ENCODE assay signal across 8 cellular contexts in the genomic region with DNA sequence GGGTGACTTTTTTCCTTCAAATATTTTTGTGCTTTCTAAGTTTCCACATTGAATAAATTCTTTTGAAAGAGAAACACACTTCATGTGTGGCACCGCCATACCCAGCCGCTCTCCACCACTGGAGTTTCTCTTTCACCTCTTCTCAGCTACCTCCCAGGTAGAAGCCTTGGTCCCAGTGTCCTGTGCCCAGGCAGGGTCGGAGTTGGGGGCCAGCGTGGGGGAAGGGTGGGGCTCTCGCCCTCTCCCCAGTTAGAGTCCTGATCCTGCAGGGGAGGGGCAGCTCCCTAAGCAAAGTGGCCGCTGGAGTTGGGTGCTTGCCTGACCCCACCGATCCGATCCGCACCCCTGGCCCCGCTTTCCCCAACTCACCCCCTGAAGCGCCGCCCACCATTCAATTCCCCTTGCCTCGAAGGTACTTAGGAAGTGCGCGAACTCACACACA. TPM values are rescaled to one million over a fixed set of nuclear protein-coding genes. Genes with fewer than 3 reads are reported as not detected.
DNase-seq lines count a peak whose midpoint lies in the region; ATAC-seq and TF ChIP-seq lines count a peak whose summit lies in the region.

No MANE protein-coding gene starts in this region.

- H3K4me1 Mint-ChIP-seq in CD8-positive, alpha-beta T cell (ENCODE audit: low read depth), result peaks cover 13% of the 10 kb centered on the region
- no peaks in the 10 kb centered on the region for H3K4me1 Mint-ChIP-seq in endothelial cell (ENCODE audit: unreplicated experiment)

- no peaks in the 10 kb centered on the region for H3K9me2 ChIP-seq in OCI-LY7 (ENCODE audit: insufficient read depth, low read length)

- ATAC-seq in CD8-positive, alpha-beta T cell, result peak; percentile 14
- no peak for ATAC-seq in GM21786 (IDR thresholded peaks at IDR 0.05; ENCODE audit: unreplicated experiment)

- H3K27ac ChIP-seq in CD8-positive, alpha-beta T cell (ENCODE audit: low read depth, low read length), result no peak overlapping the region
- H3K27ac ChIP-seq in OCI-LY7 (ENCODE audit: low read depth, low read length, poor library complexity, severe bottlenecking) (no peak overlapping the region), neutrophil (no peak overlapping the region)

- H3K36me3 Mint-ChIP-seq in CD8-positive, alpha-beta T cell, result no peaks in the 10 kb centered on the region
- H3K36me3 Mint-ChIP-seq in endothelial cell (ENCODE audit: low read depth, unreplicated experiment), result no peaks in the 10 kb centered on the region

- peaks cover 25% of the 10 kb centered on the region for H3K27me3 Mint-ChIP-seq in CD8-positive, alpha-beta T cell (ENCODE audit: low read depth)
- H3K27me3 Mint-ChIP-seq in endothelial cell (ENCODE audit: unreplicated experiment), result peaks cover 5% of the 10 kb centered on the region

- peak overlapping the region; percentile 98; the same call in 1 of the 2 replicates for H2AFZ ChIP-seq in OCI-LY7 (ENCODE audit: low read length)

- no peak overlapping the region for H3K27ac Mint-ChIP-seq in CD8-positive, alpha-beta T cell
- H3K27ac Mint-ChIP-seq in endothelial cell (ENCODE audit: unreplicated experiment), result no peak overlapping the region

- H3K9me3 ChIP-seq in CD8-positive, alpha-beta T cell (ENCODE audit: low read length), result no peaks in the 10 kb centered on the region
- H3K9me3 ChIP-seq in OCI-LY7 (ENCODE audit: low read length) (no peaks in the 10 kb centered on the region), neutrophil (no peaks in the 10 kb centered on the region)

- intact Hi-C loops in CD8-positive, alpha-beta T cell (cut with DNase I, micrococcal nuclease), result no loop called here
- intact Hi-C loops in OCI-LY7 (cut with micrococcal nuclease; ENCODE audit: unreplicated experiment), result loop anchor here (2.0 kb wide), 1 partner anchor 54 kb away; no protein-coding TSS in a partner anchor

- POLR2A ChIA-PET in CD8-positive, alpha-beta T cell (lab: Charles Lee), result interaction anchor here (1.4 kb wide), 1 partner anchor 11 kb away, joined by 3 read pairs; no protein-coding TSS in a partner anchor
- POLR2A ChIA-PET in OCI-LY7 (lab: Charles Lee), result interaction anchor here (0.6 to 2.5 kb wide), 4 partner anchors 10 to 644 kb away, joined by 3 to 11 read pairs (median 4); no protein-coding TSS in a partner anchor

- CTCF ChIA-PET in CD8-positive, alpha-beta T cell (lab: Charles Lee), result no interaction called here
- CTCF ChIA-PET in OCI-LY7 (lab: Charles Lee; ENCODE audit: unreplicated experiment), result no interaction called here

- BruUV-seq in OCI-LY7 (replicated peaks; lab: Mats Ljungman, UMichigan), result no TSS peak

- DNase-seq in CD8-positive, alpha-beta T cell, result no peak
- DNase-seq in OCI-LY7 (ENCODE audit: low spot score) (no peak), endothelial cell (ENCODE audit: low spot score) (no peak), NCI-H1092 treated with DMSO at 0.1 percent for 48 hours (lab: John Stamatoyannopoulos, UW) (no peak), EL (no peak), NCI-H82 treated with DMSO at 0.1 percent for 48 hours (lab: John Stamatoyannopoulos, UW; ENCODE audit: unreplicated experiment) (no peak)

- peak overlapping the region; percentile 80 for H3K4me3 Mint-ChIP-seq in CD8-positive, alpha-beta T cell
- H3K4me3 Mint-ChIP-seq in endothelial cell (ENCODE audit: unreplicated experiment), result peak overlapping the region; percentile 44

- H3K27me3 ChIP-seq in CD8-positive, alpha-beta T cell (ENCODE audit: insufficient read depth, low read length), result no peaks in the 10 kb centered on the region
- H3K27me3 ChIP-seq in neutrophil, result peaks cover 78% of the 10 kb centered on the region

- H3K4me2 ChIP-seq in OCI-LY7 (ENCODE audit: low read length), result peak overlapping the region; percentile 94

- H3K36me3 ChIP-seq in CD8-positive, alpha-beta T cell (ENCODE audit: insufficient read depth, low read length), result no peaks in the 10 kb centered on the region
- H3K36me3 ChIP-seq in OCI-LY7 (ENCODE audit: insufficient read depth, low read length), result no peaks in the 10 kb centered on the region
- H3K36me3 ChIP-seq in neutrophil, result no peaks in the 10 kb centered on the region

- TF ChIP-seq CTCF in CD8-positive, alpha-beta T cell (IDR thresholded peaks at IDR 0.05), result no peak
- TF ChIP-seq CTCF in OCI-LY7 (conservative IDR thresholded peaks at IDR 0.05; ENCODE audit: low read length) (no peak), endothelial cell (IDR thresholded peaks at IDR 0.05; ENCODE audit: unreplicated experiment) (no peak), neutrophil (IDR thresholded peaks at IDR 0.05) (no peak)

- H3K4me3 ChIP-seq in CD8-positive, alpha-beta T cell (ENCODE audit: low read depth, low read length), result peak overlapping the region; percentile 69
- peak overlapping the region; percentile 82 for H3K4me3 ChIP-seq in OCI-LY7 (ENCODE audit: low read depth, low read length, poor library complexity, severe bottlenecking)
- peak overlapping the region; percentile 41 to 66 for H3K4me3 ChIP-seq in neutrophil (ENCODE audit: low read depth in 1 of 2, low read length in 1 of 2)

- H3K79me2 ChIP-seq in OCI-LY7 (ENCODE audit: insufficient read depth, low read depth, low read length), result no peaks in the 10 kb centered on the region

- peaks cover 11% of the 10 kb centered on the region for H3K4me1 ChIP-seq in CD8-positive, alpha-beta T cell (ENCODE audit: insufficient read depth, low read length)
- H3K4me1 ChIP-seq in OCI-LY7 (ENCODE audit: insufficient read depth, low read length, poor library complexity, severe bottlenecking) (peaks cover 38% of the 10 kb centered on the region), neutrophil (ENCODE audit: control insufficient read depth in 1 of 2, insufficient read depth in 1 of 2, low read depth in 1 of 2, low read length in 1 of 2) (peaks cover 8 to 17% of the 10 kb centered on the region in 2 experiments)

- no peaks in the 10 kb centered on the region for H3K9me3 Mint-ChIP-seq in CD8-positive, alpha-beta T cell
- H3K9me3 Mint-ChIP-seq in endothelial cell (ENCODE audit: unreplicated experiment), result no peaks in the 10 kb centered on the region

- no peaks in the 10 kb centered on the region for H4K20me1 ChIP-seq in OCI-LY7 (ENCODE audit: insufficient read depth, low read length)

RNA-seq across cellular contexts. Expression of gene CLMN, which starts 0.8 kb away (rescaled TPM):
- total RNA-seq in CD8-positive, alpha-beta T cell, result under 1 TPM; 0.50 to 0.95 TPM
- 5.8 and 6.8 TPM in 2 replicates for total RNA-seq in OCI-LY7 (2014; rRNA removed; shearing (Covaris generic))
- 12.0 and 13.0 TPM in 2 replicates for total RNA-seq in OCI-LY7 (2022)
- total RNA-seq in endothelial cell (ENCODE audit: unreplicated experiment), result 0.46 TPM
